ENCODE assay signal across 13 cellular contexts in the genomic region with DNA sequence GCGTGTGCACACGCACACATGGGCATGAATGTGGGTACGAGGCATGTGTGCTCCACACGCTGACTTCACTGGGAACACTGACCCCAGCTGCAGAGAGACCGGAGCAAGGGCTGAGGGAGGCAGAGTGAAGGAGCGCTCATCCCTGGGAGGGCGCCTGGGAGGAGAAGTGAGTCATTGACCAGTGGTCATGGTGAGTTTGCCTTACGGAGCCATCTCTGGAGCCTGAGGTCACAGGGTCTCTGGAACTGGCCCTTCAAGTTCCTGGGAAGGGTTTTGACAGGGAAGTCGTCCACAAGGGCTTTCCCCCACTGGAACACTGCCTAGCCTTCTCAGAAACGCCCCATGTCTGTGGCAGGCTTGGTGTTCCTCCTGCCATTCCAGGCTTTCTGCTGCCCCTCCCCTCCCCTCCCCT. TPM values are rescaled to one million over a fixed set of nuclear protein-coding genes. Genes with fewer than 3 reads are reported as not detected.
DNase-seq lines count a peak whose midpoint lies in the region; TF ChIP-seq lines count a peak whose summit lies in the region.
"Had no signal": no experiment of that assay in that cellular context is flagged by ENCODE, and none has a peak within 500 bp of the region (broad histone marks: within the 10 kb centered on the region; RNA-seq: fewer than 3 reads in every experiment).

No MANE protein-coding gene starts in this region.

- peaks cover 5% of the 10 kb centered on the region for H3K27me3 Mint-ChIP-seq in type B pancreatic cell

- no peak overlapping the region for H3K27ac Mint-ChIP-seq in type B pancreatic cell
- H3K27ac Mint-ChIP-seq: nephron had no signal

- H3K27me3 ChIP-seq in right atrium auricular region = no peaks in the 10 kb centered on the region
- no peaks in the 10 kb centered on the region for H3K27me3 ChIP-seq in vagina
- H3K27me3 ChIP-seq: breast epithelium had no signal

- peaks cover 5% of the 10 kb centered on the region for H3K4me1 Mint-ChIP-seq in type B pancreatic cell (ENCODE audit: unreplicated experiment)

- TF ChIP-seq POLR2A in vagina (IDR thresholded peaks at IDR 0.05) = no peak

- TF ChIP-seq CTCF in right atrium auricular region (IDR thresholded peaks at IDR 0.05) (no peak), astrocyte of the spinal cord (IDR thresholded peaks at IDR 0.05; ENCODE audit: low read depth, low read length) (no peak), type B pancreatic cell (conservative IDR thresholded peaks at IDR 0.05) (no peak), vagina (IDR thresholded peaks at IDR 0.05) (no peak)

- H3K9me3 Mint-ChIP-seq in type B pancreatic cell = no peaks in the 10 kb centered on the region
- H3K9me3 Mint-ChIP-seq: nephron had no signal

- H3K9me3 ChIP-seq in right atrium auricular region (no peaks in the 10 kb centered on the region), vagina (no peaks in the 10 kb centered on the region)
- H3K9me3 ChIP-seq: breast epithelium, thoracic aorta had no signal

- no peaks in the 10 kb centered on the region for H3K36me3 ChIP-seq in right atrium auricular region
- H3K36me3 ChIP-seq in vagina = no peaks in the 10 kb centered on the region
- H3K36me3 ChIP-seq: breast epithelium, thoracic aorta had no signal

- H3K4me3 ChIP-seq in right atrium auricular region = no peak overlapping the region
- H3K4me3 ChIP-seq in astrocyte of the spinal cord (ENCODE audit: low read depth, low read length) = no peak overlapping the region
- no peak overlapping the region for H3K4me3 ChIP-seq in vagina
- H3K4me3 ChIP-seq: breast epithelium, thoracic aorta had no signal

- H3K4me3 Mint-ChIP-seq in type B pancreatic cell = no peak overlapping the region
- H3K4me3 Mint-ChIP-seq: nephron had no signal

- in situ Hi-C loops in astrocyte of the spinal cord (cut with HindIII; ENCODE audit: low sequenced_read_pairs) = no loop called here

- DNase-seq in cardiac septum (ENCODE audit: low spot score) (peak; percentile 70), right atrium auricular region (ENCODE audit: low spot score) (no peak), astrocyte of the spinal cord (ENCODE audit: low read depth, low spot score) (peak; percentile 81), iris pigment epithelial cell (ENCODE audit: low read depth) (peak; percentile 70), type B pancreatic cell (ENCODE audit: extremely low spot score, unreplicated experiment) (no peak), occipital lobe (lab: John Stamatoyannopoulos, UW) (no peak), vagina (ENCODE audit: extremely low spot score in 2 of 2) (no peak)
- DNase-seq in stimulated activated naive CD4-positive, alpha-beta T cell treated with Interleukin-2 at 50 U/mL for 16 hours (lab: John Stamatoyannopoulos, UW) = no peak
- DNase-seq: hypothalamus, NCI-H526 had no signal

- intact Hi-C loops in cardiac septum (cut with DNase I) = no loop called here
- intact Hi-C loops in vagina (cut with DNase I) = no loop called here

- H3K36me3 Mint-ChIP-seq in type B pancreatic cell = no peaks in the 10 kb centered on the region

- peaks cover 0 to 22% of the 10 kb centered on the region in 2 donors for H3K4me1 ChIP-seq in right atrium auricular region
- peaks cover 43% of the 10 kb centered on the region for H3K4me1 ChIP-seq in vagina
- H3K4me1 ChIP-seq: breast epithelium had no signal

- no peak overlapping the region for H3K27ac ChIP-seq in right atrium auricular region
- no peak overlapping the region for H3K27ac ChIP-seq in vagina
- H3K27ac ChIP-seq: breast epithelium, thoracic aorta had no signal

RNA-seq across cellular contexts. Expression of a gene that starts 14.3 kb away (rescaled TPM):
- total RNA-seq in cardiac septum = 22.7 TPM
- total RNA-seq in right atrium auricular region = 10 to 100 TPM; 31.8 to 33.2 TPM
- total RNA-seq in type B pancreatic cell (ENCODE audit: low replicate concordance) = 23.0 and 27.2 TPM in 2 replicates
- total RNA-seq in occipital lobe = 18.6 TPM
- 29.5 TPM for total RNA-seq in vagina

RNA-seq across cellular contexts. Expression of a gene that starts 15.2 kb away (rescaled TPM):
- total RNA-seq in cardiac septum (49.9 TPM), right atrium auricular region (10 to 100 TPM; 43.7 to 48.5 TPM), type B pancreatic cell (ENCODE audit: low replicate concordance) (40.4 and 48.1 TPM in 2 replicates), occipital lobe (35.6 TPM), vagina (44.0 TPM)

Comparison
In these comparisons a context has a peak if more than half of its experiments do, and no peak if none do; other contexts are left out.
1. DNase-seq: peak in cardiac septum (single experiment), astrocyte of the spinal cord (single experiment) and iris pigment epithelial cell (single experiment); none in right atrium auricular region (single experiment), type B pancreatic cell (single experiment), occipital lobe (single experiment), vagina (0 of 2) and stimulated activated naive CD4-positive, alpha-beta T cell treated with Interleukin-2 at 50 U/mL for 16 hours (single experiment).